In genomic region chr4:38177035-38177791, GRCh38 we compare ENCODE assay signal across 2 cellular contexts.
TF ChIP-seq lines count a peak whose summit lies in the region.

No MANE protein-coding gene starts in this region.

TF ChIP-seq in IMR-90, 13 proteins besides CTCF, POLR2A, EP300 and RAD21:
- no peak for TF ChIP-seq CEBPB (IDR thresholded peaks at IDR 0.05; ENCODE audit: low read depth, low read length)
- TF ChIP-seq BHLHE40 (IDR thresholded peaks at IDR 0.05; ENCODE audit: low read depth, low read length) = no peak
- no peak for TF ChIP-seq CHD1 (IDR thresholded peaks at IDR 0.05; ENCODE audit: low read depth, low read length)

TF ChIP-seq in SK-N-SH, 30 proteins besides CTCF, POLR2A, EP300 and RAD21:
- no peak for TF ChIP-seq JUND (IDR thresholded peaks at IDR 0.05)
- no peak for TF ChIP-seq ELF1 (IDR thresholded peaks at IDR 0.05)
